ENCODE assay signal across 20 cellular contexts in genomic region chr11:63502252-63502820, GRCh38. TPM values are rescaled to one million over a fixed set of nuclear protein-coding genes. Genes with fewer than 3 reads are reported as not detected.
DNase-seq lines count a peak whose midpoint lies in the region; ATAC-seq and TF ChIP-seq lines count a peak whose summit lies in the region.
"Had no signal": no experiment of that assay in that cellular context is flagged by ENCODE, and none has a peak within 500 bp of the region (broad histone marks: within the 10 kb centered on the region; RNA-seq: fewer than 3 reads in every experiment).

No MANE protein-coding gene starts in this region.

- H3K4me1 ChIP-seq in CD4-positive, CD25-positive, alpha-beta regulatory T cell (ENCODE audit: control insufficient read depth, insufficient read depth, low read length, poor library complexity, severe bottlenecking) = no peaks in the 10 kb centered on the region
- H3K4me1 ChIP-seq in naive thymus-derived CD4-positive, alpha-beta T cell (ENCODE audit: control insufficient read depth in 2 of 2, insufficient read depth in 2 of 2, low read length in 2 of 2) = peaks cover 0 to 6% of the 10 kb centered on the region in 2 donors

- H3K4me3 Mint-ChIP-seq in CD4-positive, CD25-positive, alpha-beta regulatory T cell = no peak overlapping the region
- peak overlapping the region in 2 of 10 donors; percentile 16 to 44 for H3K4me3 Mint-ChIP-seq in naive thymus-derived CD4-positive, alpha-beta T cell
- H3K4me3 Mint-ChIP-seq: HFFc6 had no signal

- H3K27ac Mint-ChIP-seq in CD4-positive, CD25-positive, alpha-beta regulatory T cell = peak overlapping the region in 2 of 3 donors; percentile 14 to 46
- peak overlapping the region in 6 of 9 donors; percentile 25 to 65 (median 54) for H3K27ac Mint-ChIP-seq in naive thymus-derived CD4-positive, alpha-beta T cell
- H3K27ac Mint-ChIP-seq: HFFc6 had no signal

- H3K27me3 ChIP-seq in CD4-positive, CD25-positive, alpha-beta regulatory T cell (ENCODE audit: control insufficient read depth, insufficient read depth, low read length) = peaks cover 9% of the 10 kb centered on the region
- H3K27me3 ChIP-seq in HL-60 (ENCODE audit: insufficient read depth, poor library complexity, severe bottlenecking) = no peaks in the 10 kb centered on the region
- H3K27me3 ChIP-seq in naive thymus-derived CD4-positive, alpha-beta T cell (ENCODE audit: control insufficient read depth in 2 of 2, insufficient read depth in 2 of 2, low read length in 2 of 2) = no peaks in the 10 kb centered on the region

- H3K4me3 ChIP-seq in CD4-positive, CD25-positive, alpha-beta regulatory T cell (ENCODE audit: low read depth, low read length) = no peak overlapping the region
- no peak overlapping the region for H3K4me3 ChIP-seq in HL-60 (replicated peaks; ENCODE audit: insufficient read depth, low read length)
- H3K4me3 ChIP-seq in naive thymus-derived CD4-positive, alpha-beta T cell (ENCODE audit: low read length) = no peak overlapping the region
- H3K4me3 ChIP-seq: GM23248, PC-9, SK-N-MC had no signal

- no peak for DNase-seq in CD4-positive, CD25-positive, alpha-beta regulatory T cell
- DNase-seq in HL-60 (ENCODE audit: low read depth in 1 of 2, low spot score in 1 of 2) (peak in 1 of 2 experiments; percentile 79), SKM-1 (lab: John Stamatoyannopoulos, UW; ENCODE audit: unreplicated experiment) (peak; percentile 19), hypothalamus (lab: John Stamatoyannopoulos, UW) (no peak), KG1 (lab: John Stamatoyannopoulos, UW) (no peak), NCI-H1417 treated with DMSO at 0.1 percent for 48 hours (lab: John Stamatoyannopoulos, UW) (no peak), NCI-H345 treated with DMSO at 0.1 percent for 48 hours (lab: John Stamatoyannopoulos, UW; ENCODE audit: unreplicated experiment) (no peak)
- DNase-seq in naive thymus-derived CD4-positive, alpha-beta T cell = peak in 1 of 9 donors; percentile 10
- DNase-seq: COR-L47, GM23248, HFFc6, MV-4-11, NCI-H146, NCI-H446, PC-9 had no signal

- peaks cover 17 to 19% of the 10 kb centered on the region in 2 experiments for H3K9me3 ChIP-seq in CD4-positive, CD25-positive, alpha-beta regulatory T cell (ENCODE audit: control insufficient read depth in 2 of 2, low read length in 2 of 2)
- peaks cover 0 to 9% (median 9%) of the 10 kb centered on the region in 3 experiments for H3K9me3 ChIP-seq in naive thymus-derived CD4-positive, alpha-beta T cell (ENCODE audit: control insufficient read depth in 2 of 3, low read length in 3 of 3)

- peaks cover 0 to 22% (median under 1%) of the 10 kb centered on the region in 4 donors for H3K4me1 Mint-ChIP-seq in CD4-positive, CD25-positive, alpha-beta regulatory T cell
- peaks cover 14 to 24% (median 20%) of the 10 kb centered on the region in 7 donors for H3K4me1 Mint-ChIP-seq in naive thymus-derived CD4-positive, alpha-beta T cell

- intact Hi-C loops in naive thymus-derived CD4-positive, alpha-beta T cell (cut with micrococcal nuclease) = no loop called here

- POLR2A ChIA-PET in naive thymus-derived CD4-positive, alpha-beta T cell (lab: Charles Lee) = no interaction called here

- H3K36me3 ChIP-seq in CD4-positive, CD25-positive, alpha-beta regulatory T cell (ENCODE audit: control insufficient read depth, insufficient read depth, low read length) = no peaks in the 10 kb centered on the region
- H3K36me3 ChIP-seq in naive thymus-derived CD4-positive, alpha-beta T cell (ENCODE audit: control insufficient read depth in 2 of 3, insufficient read depth in 3 of 3, low read length in 3 of 3) = no peaks in the 10 kb centered on the region

- CTCF ChIA-PET in naive thymus-derived CD4-positive, alpha-beta T cell (lab: Charles Lee) = no interaction called here

- H3K36me3 Mint-ChIP-seq in CD4-positive, CD25-positive, alpha-beta regulatory T cell = no peaks in the 10 kb centered on the region
- peaks cover 0 to 20% (median 19%) of the 10 kb centered on the region in 5 donors for H3K36me3 Mint-ChIP-seq in naive thymus-derived CD4-positive, alpha-beta T cell

- no peak overlapping the region for H3K27ac ChIP-seq in CD4-positive, CD25-positive, alpha-beta regulatory T cell (ENCODE audit: insufficient read depth, low read length, poor library complexity, severe bottlenecking)
- H3K27ac ChIP-seq in HL-60 (replicated peaks) = peak overlapping the region; percentile 91
- H3K27ac ChIP-seq in naive thymus-derived CD4-positive, alpha-beta T cell (ENCODE audit: low read depth, low read length) = no peak overlapping the region
- H3K27ac ChIP-seq: GM23248, PC-9, SK-N-MC had no signal

- peaks cover 9% of the 10 kb centered on the region for H3K27me3 Mint-ChIP-seq in CD4-positive, CD25-positive, alpha-beta regulatory T cell
- H3K27me3 Mint-ChIP-seq in naive thymus-derived CD4-positive, alpha-beta T cell = peaks cover 10 to 17% (median 12%) of the 10 kb centered on the region in 5 donors

- peak in 1 of 2 donors; percentile 22 for ATAC-seq in CD4-positive, CD25-positive, alpha-beta regulatory T cell (ENCODE audit: low read depth in 2 of 2)
- no peak for ATAC-seq in naive thymus-derived CD4-positive, alpha-beta T cell

- TF ChIP-seq CTCF in HL-60 (IDR thresholded peaks at IDR 0.05; ENCODE audit: insufficient read depth, low read length) = no peak

- H3K9me3 Mint-ChIP-seq in CD4-positive, CD25-positive, alpha-beta regulatory T cell = peaks cover 0 to 21% (median 2%) of the 10 kb centered on the region in 7 donors
- H3K9me3 Mint-ChIP-seq in naive thymus-derived CD4-positive, alpha-beta T cell = peaks cover 5 to 41% (median 16%) of the 10 kb centered on the region in 11 donors

RNA-seq across cellular contexts. Expression of gene LGALS12, which starts 3.5 kb away (rescaled TPM):
- total RNA-seq in CD4-positive, CD25-positive, alpha-beta regulatory T cell = 0.94 TPM
- polyA plus RNA-seq in CD4-positive, CD25-positive, alpha-beta regulatory T cell = not detected
- 1 to 10 TPM in 1 of 5 experiments, not detected in 4; 1.3 TPM for total RNA-seq in naive thymus-derived CD4-positive, alpha-beta T cell
- polyA plus RNA-seq in naive thymus-derived CD4-positive, alpha-beta T cell = not detected
- total RNA-seq: GM23248, HFFc6, LHCN-M2, PC-9 had no signal
- polyA plus RNA-seq: AG04450, BJ, GM23248 had no signal

RNA-seq across cellular contexts. Expression of gene PLAAT5, which starts 11.4 kb away (rescaled TPM):
- total RNA-seq in CD4-positive, CD25-positive, alpha-beta regulatory T cell = 1.8 TPM
- not detected for polyA plus RNA-seq in CD4-positive, CD25-positive, alpha-beta regulatory T cell
- total RNA-seq in naive thymus-derived CD4-positive, alpha-beta T cell = 1 to 10 TPM in 1 of 5 experiments, not detected in 4; 1.1 TPM
- polyA plus RNA-seq in naive thymus-derived CD4-positive, alpha-beta T cell = not detected
- total RNA-seq: GM23248; HFFc6; LHCN-M2; PC-9; T-helper 1 cell treated with Interleukin-12 subunit alpha and Interleukin-12 subunit beta and Interleukin-4 antibody, amounts not matched to agents 30 ng/mL and 1 ng/mL, for 36 hours had no signal
- polyA plus RNA-seq: AG04450, BJ, GM23248 had no signal

RNA-seq across cellular contexts. Expression of gene PLAAT4, which starts 34.3 kb away (rescaled TPM):
- 118 TPM for total RNA-seq in CD4-positive, CD25-positive, alpha-beta regulatory T cell
- 100 to 1,000 TPM; 405 to 493 (median 439) TPM for polyA plus RNA-seq in CD4-positive, CD25-positive, alpha-beta regulatory T cell
- total RNA-seq in naive thymus-derived CD4-positive, alpha-beta T cell = 100 to 1,000 TPM in 4 of 5 experiments, 10 to 100 TPM in 1; 96.2 to 170 (median 122) TPM
- polyA plus RNA-seq in naive thymus-derived CD4-positive, alpha-beta T cell = 100 to 1,000 TPM; 430 to 468 TPM
